Comparison of ENCODE assay signal across 9 cellular contexts in genomic region chr3:46936733-46937250, GRCh38. TPM values are rescaled to one million over a fixed set of nuclear protein-coding genes. Genes with fewer than 3 reads are reported as not detected.
A peak's percentile ranks its signal among the peaks of the same experiment; 100 is the strongest.
DNase-seq lines count a peak whose midpoint lies in the region; ATAC-seq and TF ChIP-seq lines count a peak whose summit lies in the region.
"Had no signal": no experiment of that assay in that cellular context is flagged by ENCODE, and none has a peak within 500 bp of the region (broad histone marks: within the 10 kb centered on the region; RNA-seq: fewer than 3 reads in every experiment).

No MANE protein-coding gene starts in this region.

- H2BK12ac ChIP-seq in H9 (ENCODE audit: insufficient read length, low read depth, low read length) = no peak overlapping the region

- peak overlapping the region in 2 of 3 experiments; percentile 93 to 94; a peak in 4 of 7 replicates for H3K27ac Mint-ChIP-seq in H9
- H3K27ac Mint-ChIP-seq in endodermal cell = peak overlapping the region; percentile 95
- peak overlapping the region; percentile 27 for H3K27ac Mint-ChIP-seq in neural progenitor cell

- H3K36me3 ChIP-seq in endodermal cell (ENCODE audit: control insufficient read depth, insufficient read depth, low read length) = peaks cover 60% of the 10 kb centered on the region
- no peaks in the 10 kb centered on the region for H3K36me3 ChIP-seq in neural progenitor cell
- no peaks in the 10 kb centered on the region for H3K36me3 ChIP-seq in MM.1S (replicated peaks; ENCODE audit: insufficient read depth, low read length)

- H2BK20ac ChIP-seq in H9 (ENCODE audit: low read depth, low read length, poor library complexity, severe bottlenecking) = no peak overlapping the region

- no peak overlapping the region for H2BK15ac ChIP-seq in H9 (ENCODE audit: low read depth, low read length)

- TF ChIP-seq CTCF in AG04450 (IDR thresholded peaks at IDR 0.05; ENCODE audit: low read depth, low read length) (no peak), H9 (conservative IDR thresholded peaks at IDR 0.05) (no peak), endodermal cell (conservative IDR thresholded peaks at IDR 0.05) (no peak), neural progenitor cell (IDR thresholded peaks at IDR 0.05) (no peak), MM.1S (IDR thresholded peaks at IDR 0.05; ENCODE audit: low read length) (no peak)

- H3T11ph ChIP-seq in H9 (ENCODE audit: low read length) = no peak overlapping the region

- peaks cover 28% of the 10 kb centered on the region in 2 experiments for H3K4me1 Mint-ChIP-seq in H9
- H3K4me1 Mint-ChIP-seq in endodermal cell = peaks cover 35% of the 10 kb centered on the region
- H3K4me1 Mint-ChIP-seq in neural progenitor cell = peaks cover 20% of the 10 kb centered on the region

- H3K27ac ChIP-seq in AG04450 (ENCODE audit: low read depth, low read length) = peak overlapping the region; percentile 68
- no peak overlapping the region for H3K27ac ChIP-seq in H9 (ENCODE audit: insufficient read length, low read depth, low read length)
- H3K27ac ChIP-seq in endodermal cell (ENCODE audit: low read depth, low read length) = no peak overlapping the region
- H3K27ac ChIP-seq in neural progenitor cell = no peak overlapping the region
- H3K27ac ChIP-seq in MM.1S (ENCODE audit: low read length) = no peak overlapping the region
- H3K27ac ChIP-seq: SK-N-MC had no signal

- H3K4me3 ChIP-seq in AG04450 (ENCODE audit: low read depth, low read length) (no peak overlapping the region), endodermal cell (ENCODE audit: low read length) (no peak overlapping the region), neural progenitor cell (no peak overlapping the region), MM.1S (ENCODE audit: low read length) (no peak overlapping the region)
- H3K4me3 ChIP-seq: SK-N-MC had no signal

- H3K9me3 ChIP-seq in AG04450 (ENCODE audit: control insufficient read depth, insufficient read depth, low read length) = no peaks in the 10 kb centered on the region
- H3K9me3 ChIP-seq in H9 (ENCODE audit: control insufficient read depth, low read depth, low read length) = no peaks in the 10 kb centered on the region
- no peaks in the 10 kb centered on the region for H3K9me3 ChIP-seq in endodermal cell (ENCODE audit: control insufficient read depth, low read length)
- no peaks in the 10 kb centered on the region for H3K9me3 ChIP-seq in neural progenitor cell (ENCODE audit: low read depth)
- no peaks in the 10 kb centered on the region for H3K9me3 ChIP-seq in MM.1S (replicated peaks; ENCODE audit: insufficient read depth, low read length)

- H3K4me3 Mint-ChIP-seq in H9 (no peak overlapping the region), endodermal cell (no peak overlapping the region), neural progenitor cell (no peak overlapping the region)

- H3K18ac ChIP-seq in H9 (ENCODE audit: insufficient read length, low read depth, low read length) = no peak overlapping the region

- H3K9me3 Mint-ChIP-seq in H9 (no peaks in the 10 kb centered on the region), endodermal cell (no peaks in the 10 kb centered on the region), neural progenitor cell (no peaks in the 10 kb centered on the region)

- H2AK5ac ChIP-seq in H9 (ENCODE audit: insufficient read length, low read length) = no peak overlapping the region

- H4K5ac ChIP-seq in H9 (ENCODE audit: insufficient read length, low read depth, low read length) = no peak overlapping the region

- H3F3A ChIP-seq in neural progenitor cell (ENCODE audit: low read depth) (no peaks in the 10 kb centered on the region), MM.1S (ENCODE audit: insufficient read depth, low read length) (no peaks in the 10 kb centered on the region; the same call in 1 of the 2 replicates)

- H3K4me2 ChIP-seq in H9 (ENCODE audit: insufficient read depth, insufficient read length, low read length) = no peak overlapping the region
- H3K4me2 ChIP-seq in neural progenitor cell = no peak overlapping the region
- no peak overlapping the region for H3K4me2 ChIP-seq in MM.1S (ENCODE audit: low read depth, low read length)

- H3K4me1 ChIP-seq in H9 (ENCODE audit: insufficient read depth, low read length) (peaks cover 8% of the 10 kb centered on the region; the same call in 1 of the 2 replicates), endodermal cell (ENCODE audit: control insufficient read depth, insufficient read depth, low read length) (peaks cover 11% of the 10 kb centered on the region), neural progenitor cell (no peaks in the 10 kb centered on the region), MM.1S (ENCODE audit: low read length) (peaks cover 16% of the 10 kb centered on the region)

- H4K91ac ChIP-seq in H9 (ENCODE audit: insufficient read length, low read depth, low read length) = no peak overlapping the region

- no peak overlapping the region for H3K56ac ChIP-seq in H9 (ENCODE audit: insufficient read length, low read depth, low read length)

- no peak overlapping the region for H3K4ac ChIP-seq in H9 (ENCODE audit: low read depth, low read length)

- H3K14ac ChIP-seq in H9 (ENCODE audit: insufficient read depth, low read length) = no peak overlapping the region

- CTCF ChIA-PET in AG04450 (lab: Charles Lee) = interaction anchor here (0.9 to 5.7 kb wide), 8 partner anchors 10 to 386 kb away, joined by 3 to 52 read pairs (median 12); no protein-coding TSS in a partner anchor

- no peak overlapping the region for H2BK5ac ChIP-seq in H9 (ENCODE audit: insufficient read length, low read length)

- no peaks in the 10 kb centered on the region for H3K27me3 ChIP-seq in AG04450 (ENCODE audit: control insufficient read depth, insufficient read depth, low read length)
- H3K27me3 ChIP-seq in H9 (ENCODE audit: insufficient read depth, low read length) = no peaks in the 10 kb centered on the region
- no peaks in the 10 kb centered on the region for H3K27me3 ChIP-seq in endodermal cell (ENCODE audit: control insufficient read depth, insufficient read depth, low read length, poor library complexity, severe bottlenecking)
- no peaks in the 10 kb centered on the region for H3K27me3 ChIP-seq in neural progenitor cell
- no peaks in the 10 kb centered on the region for H3K27me3 ChIP-seq in MM.1S (replicated peaks; ENCODE audit: insufficient read depth, low read length)

- H3K79me1 ChIP-seq in H9 (ENCODE audit: insufficient read depth, low read depth, low read length, poor library complexity, severe bottlenecking) = peaks cover 4% of the 10 kb centered on the region

- DNase-seq in AG04450 (ENCODE audit: low read depth, low spot score) = no peak
- DNase-seq in H9 = no peak
- DNase-seq in endodermal cell = no peak
- no peak for DNase-seq in neural progenitor cell (ENCODE audit: low spot score)
- no peak for DNase-seq in NCI-H2171 (lab: John Stamatoyannopoulos, UW)
- DNase-seq in MM.1S = no peak

- POLR2A ChIA-PET in AG04450 (lab: Yijun Ruan, JAX) = interaction anchor here (2.8 kb wide), 1 partner anchor 43 kb away, joined by 8 read pairs; the partner anchor contains the start of gene NBEAL2

- no peaks in the 10 kb centered on the region for H3K9me2 ChIP-seq in MM.1S (replicated peaks; ENCODE audit: insufficient read depth, low read length)

- no peak overlapping the region for H2AFZ ChIP-seq in H9 (ENCODE audit: low read length)
- no peak overlapping the region for H2AFZ ChIP-seq in neural progenitor cell (replicated peaks)
- no peak overlapping the region for H2AFZ ChIP-seq in MM.1S (ENCODE audit: low read length)

- peaks cover 20 to 41% (median 40%) of the 10 kb centered on the region in 3 experiments; a peak in 6 of 7 replicates for H3K36me3 Mint-ChIP-seq in H9 (ENCODE audit: insufficient read depth in 1 of 3, low read depth in 3 of 3)
- H3K36me3 Mint-ChIP-seq in endodermal cell (ENCODE audit: low read depth) = peaks cover 34% of the 10 kb centered on the region
- H3K36me3 Mint-ChIP-seq in neural progenitor cell = peaks cover 23% of the 10 kb centered on the region

- H3K23me2 ChIP-seq in H9 (ENCODE audit: insufficient read length, low read depth, low read length, poor library complexity, severe bottlenecking) = no peaks in the 10 kb centered on the region

- H4K20me1 ChIP-seq in H9 (ENCODE audit: control insufficient read depth, insufficient read depth, insufficient read length) (no peaks in the 10 kb centered on the region), neural progenitor cell (ENCODE audit: low read depth) (peaks cover 57% of the 10 kb centered on the region), MM.1S (ENCODE audit: insufficient read depth, low read length) (peaks cover 40% of the 10 kb centered on the region)

- peaks cover 6% of the 10 kb centered on the region; the same call in 1 of the 2 replicates for H3K79me2 ChIP-seq in H9 (ENCODE audit: insufficient read depth, low read length)
- peaks cover 53% of the 10 kb centered on the region for H3K79me2 ChIP-seq in neural progenitor cell (ENCODE audit: low read depth)
- H3K79me2 ChIP-seq in MM.1S (ENCODE audit: low read length) = peaks cover 94% of the 10 kb centered on the region

- no peak for ATAC-seq in HG03469 (IDR thresholded peaks at IDR 0.05; ENCODE audit: unreplicated experiment)
- ATAC-seq in HG02623 (IDR thresholded peaks at IDR 0.05; ENCODE audit: unreplicated experiment) = no peak

- H2BK120ac ChIP-seq in H9 (ENCODE audit: low read depth, low read length, poor library complexity, severe bottlenecking) = no peak overlapping the region

- H3K23ac ChIP-seq in H9 (ENCODE audit: insufficient read length, low read depth, low read length) = no peak overlapping the region

- no peaks in the 10 kb centered on the region for H3K27me3 Mint-ChIP-seq in H9 (ENCODE audit: low read depth)
- no peaks in the 10 kb centered on the region for H3K27me3 Mint-ChIP-seq in endodermal cell (ENCODE audit: insufficient read depth)
- H3K27me3 Mint-ChIP-seq in neural progenitor cell (ENCODE audit: insufficient read depth, low read depth) = no peaks in the 10 kb centered on the region

- no peak overlapping the region for H4K8ac ChIP-seq in H9 (replicated peaks; ENCODE audit: insufficient read length, low read depth, low read length)

- H3K9ac ChIP-seq in H9 (ENCODE audit: extremely low read depth, insufficient read length, low read length) (no peak overlapping the region), endodermal cell (ENCODE audit: extremely low read depth, low read length, poor library complexity, severe bottlenecking) (no peak overlapping the region), neural progenitor cell (no peak overlapping the region), MM.1S (ENCODE audit: low read length) (no peak overlapping the region)

- WGBS in H9 (ENCODE audit: extremely low coverage, insufficient read length, low lambda C conversion rate) = no CpG with 5 or more reads among the region's 5 CpGs
- 88 to 92% methylated on average over 2 to 5 of the region's 5 CpGs for WGBS in endodermal cell (ENCODE audit: insufficient coverage in 1 of 2, insufficient read length in 1 of 2), 2 experiments

RNA-seq across cellular contexts. Expression of gene CCDC12, which starts 39.8 kb away (rescaled TPM):
- 18.3 and 18.4 TPM in 2 replicates for polyA plus RNA-seq in AG04450 (2011; rRNA removed)
- 24.9 and 30.7 TPM in 2 replicates for polyA minus RNA-seq in AG04450 (2011; rRNA and poly(A)+ RNA removed)
- total RNA-seq in H9 (2021) (49.1 and 54.0 TPM in 2 replicates), endodermal cell (10 to 100 TPM; 46.7 to 47.8 TPM), neural progenitor cell (ENCODE audit: low replicate concordance) (17.9 and 44.0 TPM in 2 replicates)
- 44.4 TPM for polyA plus RNA-seq in endodermal cell (2013, experiment 1 of 2)
- 41.1 TPM for polyA plus RNA-seq in endodermal cell (2013, experiment 2 of 2)

RNA-seq across cellular contexts. Expression of gene NBEAL2, which starts 42.7 kb away (rescaled TPM):
- 2.1 and 2.9 TPM in 2 replicates for polyA plus RNA-seq in AG04450 (2011; rRNA removed)
- polyA minus RNA-seq in AG04450 (2011; rRNA and poly(A)+ RNA removed) = 4.0 and 4.3 TPM in 2 replicates
- total RNA-seq in H9 (2021) (50.4 and 52.1 TPM in 2 replicates), endodermal cell (10 to 100 TPM; 59.2 to 64.0 TPM), neural progenitor cell (ENCODE audit: low replicate concordance) (6.3 and 19.1 TPM in 2 replicates)
- 22.9 TPM for polyA plus RNA-seq in endodermal cell (2013, experiment 1 of 2)
- 17.8 TPM for polyA plus RNA-seq in endodermal cell (2013, experiment 2 of 2)

RNA-seq across cellular contexts. Expression of gene PTH1R, which starts 59.3 kb away (rescaled TPM):
- 0.05 and 0.09 TPM in 2 replicates for polyA plus RNA-seq in AG04450 (2011; rRNA removed)
- not detected in 2 replicates for polyA minus RNA-seq in AG04450 (2011; rRNA and poly(A)+ RNA removed)
- total RNA-seq in H9 (2021) = 0.99 and 1.0 TPM in 2 replicates
- total RNA-seq in endodermal cell = 1 to 10 TPM in 1 of 2 donors, under 1 TPM in 1; 0.69 to 4.8 TPM
- 5.2 TPM for polyA plus RNA-seq in endodermal cell (2013, experiment 1 of 2)
- polyA plus RNA-seq in endodermal cell (2013, experiment 2 of 2) = 4.3 TPM
- 0.43 TPM in 1 of 2 replicates, not detected in the other for total RNA-seq in neural progenitor cell (ENCODE audit: low replicate concordance)

Comparison
In these comparisons a context has a peak if more than half of its experiments do, and no peak if none do; other contexts are left out.
1. H3K27ac Mint-ChIP-seq: peak in every context shown above with its lines; median percentile 95 in endodermal cell; 94 in H9; 27 in neural progenitor cell.